ENCODE assay signal across 7 cellular contexts in genomic region chr4:176690716-176691115, GRCh38.
"Had no signal": no experiment of that assay in that cellular context is flagged by ENCODE, and none has a peak within 500 bp of the region (broad histone marks: within the 10 kb centered on the region; RNA-seq: fewer than 3 reads in every experiment).

No MANE protein-coding gene starts in this region.

- DNase-seq: GM23248, GOT3, H7, IMR-90 had no signal

- H3K36me3 ChIP-seq: HAP-1 had no signal

- H3K4me3 ChIP-seq: GM23248, HAP-1, K562 had no signal

- H3K4me1 ChIP-seq: HAP-1 had no signal

- H3K27ac ChIP-seq: GM23248 had no signal

- ATAC-seq: HCT116, K562 had no signal

- H3K9me3 ChIP-seq: HAP-1 had no signal
